ENCODE assay signal across 2 cellular contexts in the genomic region with DNA sequence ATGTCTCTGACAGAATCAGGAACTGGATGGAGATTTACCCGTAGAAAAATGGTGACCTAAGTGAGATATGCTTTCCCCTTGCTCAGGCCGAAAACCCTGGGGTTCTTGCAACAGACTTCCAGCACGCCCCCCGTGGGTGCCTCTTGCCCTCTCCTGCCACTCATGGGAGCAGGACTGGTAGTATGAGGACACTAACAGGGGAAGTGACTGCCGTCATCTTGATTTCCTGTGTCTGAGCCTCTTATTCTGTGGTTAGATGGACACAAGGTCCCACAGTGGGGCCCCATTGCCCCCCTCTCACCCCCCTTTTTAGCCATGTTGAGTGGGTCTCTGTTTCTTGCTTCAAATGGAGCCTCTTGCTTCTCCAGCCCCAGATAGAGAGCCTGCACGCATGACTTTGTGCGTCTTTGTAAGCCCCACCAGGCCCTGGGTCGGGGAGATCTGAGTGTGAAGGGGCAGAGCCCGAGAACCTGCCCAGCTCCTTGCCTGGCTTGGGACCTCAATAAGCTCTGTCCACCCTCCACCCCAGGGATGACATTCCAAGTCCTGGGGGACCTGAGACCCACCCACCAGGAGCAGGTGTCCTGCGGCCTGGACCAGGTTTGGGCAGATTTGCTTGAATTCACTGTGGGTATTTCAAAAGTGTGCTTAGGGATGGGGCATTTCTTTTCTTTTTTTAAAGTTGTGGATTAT.
TF ChIP-seq lines count a peak whose summit lies in the region.

No MANE protein-coding gene starts in this region.

TF ChIP-seq in A549, 52 proteins besides CTCF, POLR2A, EP300 and RAD21:
- TF ChIP-seq MAZ (IDR thresholded peaks at IDR 0.05; ENCODE audit: borderline replicate concordance, low read depth, low read length), result no peak
- no peak for TF ChIP-seq NPAS2 (CRISPR knock-in tag; IDR thresholded peaks at IDR 0.05; ENCODE audit: borderline replicate concordance)
- no peak for TF ChIP-seq HOXB5 (CRISPR knock-in tag; IDR thresholded peaks at IDR 0.05)
- no peak for TF ChIP-seq FOSL2 (IDR thresholded peaks at IDR 0.05)
- TF ChIP-seq FOSL2 (CRISPR knock-in tag; IDR thresholded peaks at IDR 0.05), result no peak
- TF ChIP-seq BHLHE40 (IDR thresholded peaks at IDR 0.05; ENCODE audit: low read depth, low read length), result no peak
- no peak for TF ChIP-seq CHD4 (IDR thresholded peaks at IDR 0.05; ENCODE audit: borderline replicate concordance)
- TF ChIP-seq GATA3 (IDR thresholded peaks at IDR 0.05; ENCODE audit: borderline replicate concordance), result no peak
- no peak for TF ChIP-seq HEYL (CRISPR knock-in tag; IDR thresholded peaks at IDR 0.05)
- TF ChIP-seq JUNB (IDR thresholded peaks at IDR 0.05), result no peak
- TF ChIP-seq TP53 (CRISPR knock-in tag; IDR thresholded peaks at IDR 0.05), result no peak
- TF ChIP-seq RCOR1 (IDR thresholded peaks at IDR 0.05; ENCODE audit: low read depth, low read length), result no peak
- no peak for TF ChIP-seq CHD2 (IDR thresholded peaks at IDR 0.05; ENCODE audit: low read length, partially characterized antibody)
- TF ChIP-seq, protein P1, sequence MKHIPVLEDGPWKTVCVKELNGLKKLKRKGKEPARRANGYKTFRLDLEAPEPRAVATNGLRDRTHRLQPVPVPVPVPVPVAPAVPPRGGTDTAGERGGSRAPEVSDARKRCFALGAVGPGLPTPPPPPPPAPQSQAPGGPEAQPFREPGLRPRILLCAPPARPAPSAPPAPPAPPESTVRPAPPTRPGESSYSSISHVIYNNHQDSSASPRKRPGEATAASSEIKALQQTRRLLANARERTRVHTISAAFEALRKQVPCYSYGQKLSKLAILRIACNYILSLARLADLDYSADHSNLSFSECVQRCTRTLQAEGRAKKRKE (CRISPR knock-in tag; IDR thresholded peaks at IDR 0.05; ENCODE audit: low read depth), result no peak
- TF ChIP-seq FOXS1 (CRISPR knock-in tag; IDR thresholded peaks at IDR 0.05), result no peak
- TF ChIP-seq, protein P2, sequence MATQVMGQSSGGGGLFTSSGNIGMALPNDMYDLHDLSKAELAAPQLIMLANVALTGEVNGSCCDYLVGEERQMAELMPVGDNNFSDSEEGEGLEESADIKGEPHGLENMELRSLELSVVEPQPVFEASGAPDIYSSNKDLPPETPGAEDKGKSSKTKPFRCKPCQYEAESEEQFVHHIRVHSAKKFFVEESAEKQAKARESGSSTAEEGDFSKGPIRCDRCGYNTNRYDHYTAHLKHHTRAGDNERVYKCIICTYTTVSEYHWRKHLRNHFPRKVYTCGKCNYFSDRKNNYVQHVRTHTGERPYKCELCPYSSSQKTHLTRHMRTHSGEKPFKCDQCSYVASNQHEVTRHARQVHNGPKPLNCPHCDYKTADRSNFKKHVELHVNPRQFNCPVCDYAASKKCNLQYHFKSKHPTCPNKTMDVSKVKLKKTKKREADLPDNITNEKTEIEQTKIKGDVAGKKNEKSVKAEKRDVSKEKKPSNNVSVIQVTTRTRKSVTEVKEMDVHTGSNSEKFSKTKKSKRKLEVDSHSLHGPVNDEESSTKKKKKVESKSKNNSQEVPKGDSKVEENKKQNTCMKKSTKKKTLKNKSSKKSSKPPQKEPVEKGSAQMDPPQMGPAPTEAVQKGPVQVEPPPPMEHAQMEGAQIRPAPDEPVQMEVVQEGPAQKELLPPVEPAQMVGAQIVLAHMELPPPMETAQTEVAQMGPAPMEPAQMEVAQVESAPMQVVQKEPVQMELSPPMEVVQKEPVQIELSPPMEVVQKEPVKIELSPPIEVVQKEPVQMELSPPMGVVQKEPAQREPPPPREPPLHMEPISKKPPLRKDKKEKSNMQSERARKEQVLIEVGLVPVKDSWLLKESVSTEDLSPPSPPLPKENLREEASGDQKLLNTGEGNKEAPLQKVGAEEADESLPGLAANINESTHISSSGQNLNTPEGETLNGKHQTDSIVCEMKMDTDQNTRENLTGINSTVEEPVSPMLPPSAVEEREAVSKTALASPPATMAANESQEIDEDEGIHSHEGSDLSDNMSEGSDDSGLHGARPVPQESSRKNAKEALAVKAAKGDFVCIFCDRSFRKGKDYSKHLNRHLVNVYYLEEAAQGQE (IDR thresholded peaks at IDR 0.05), result no peak
- TF ChIP-seq NFE2L2 (conservative IDR thresholded peaks at IDR 0.05; ENCODE audit: low read length), result no peak
- TF ChIP-seq, protein P3, sequence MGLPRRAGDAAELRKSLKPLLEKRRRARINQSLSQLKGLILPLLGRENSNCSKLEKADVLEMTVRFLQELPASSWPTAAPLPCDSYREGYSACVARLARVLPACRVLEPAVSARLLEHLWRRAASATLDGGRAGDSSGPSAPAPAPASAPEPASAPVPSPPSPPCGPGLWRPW (IDR thresholded peaks at IDR 0.05), result no peak
- no peak for TF ChIP-seq CBX8 (IDR thresholded peaks at IDR 0.05)
- no peak for TF ChIP-seq TFCP2L1 (CRISPR knock-in tag; IDR thresholded peaks at IDR 0.05)

TF ChIP-seq in K562, 482 proteins besides CTCF, POLR2A, EP300 and RAD21:
- TF ChIP-seq ZNF589 (CRISPR knock-in tag; IDR thresholded peaks at IDR 0.05; ENCODE audit: low read depth) (peak; percentile 64; the same call in 1 of the 2 replicates), NCOA4 (IDR thresholded peaks at IDR 0.05; ENCODE audit: partially characterized antibody) (no peak)
